ENCODE assay signal across 9 cellular contexts in the genomic region with DNA sequence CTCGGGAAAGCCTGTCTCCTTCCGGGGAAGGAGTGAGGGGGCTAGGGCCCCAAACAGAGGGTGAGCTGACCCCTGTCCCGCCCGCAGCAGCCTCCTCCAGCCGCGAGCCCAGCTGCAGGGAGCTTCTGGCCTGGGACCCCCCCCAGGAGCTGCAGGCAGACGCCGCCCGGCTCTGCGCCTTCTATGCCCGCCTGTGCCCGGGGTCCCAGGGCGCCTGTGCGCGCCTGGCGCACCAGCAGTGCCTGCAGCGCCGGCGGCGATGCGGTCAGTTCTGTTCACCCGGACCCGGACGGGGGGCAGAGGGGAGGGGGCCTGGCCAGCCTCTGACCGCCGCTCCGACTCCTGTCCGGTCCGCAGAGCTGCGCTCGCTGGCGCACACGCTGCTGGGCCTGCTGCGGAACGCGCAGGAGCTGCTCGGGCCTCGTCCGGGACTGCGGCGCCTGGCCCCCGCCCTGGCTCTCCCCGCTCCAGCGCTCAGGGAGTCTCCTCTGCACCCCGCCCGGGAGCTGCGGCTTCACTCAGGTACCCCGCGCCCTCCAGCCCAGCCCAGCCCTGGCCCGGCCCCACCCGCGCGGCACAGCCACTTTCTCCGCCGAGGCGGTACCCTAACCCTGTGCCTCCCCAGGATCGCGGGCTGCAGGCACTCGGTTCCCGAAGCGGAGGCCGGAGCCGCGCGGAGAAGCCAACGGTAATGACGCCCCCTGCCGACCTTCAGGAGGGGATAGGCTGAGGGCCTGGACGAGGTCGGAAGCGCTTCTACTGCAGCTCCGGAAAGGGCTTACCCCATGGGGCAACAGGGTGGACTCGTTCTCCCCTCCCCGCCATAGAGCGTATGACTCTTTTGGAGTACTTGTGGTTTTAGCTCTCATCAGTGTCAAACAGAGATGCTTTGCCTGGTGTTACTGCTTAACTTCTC. TPM values are rescaled to one million over a fixed set of nuclear protein-coding genes. Genes with fewer than 3 reads are reported as not detected.
DNase-seq lines count a peak whose midpoint lies in the region; ATAC-seq and TF ChIP-seq lines count a peak whose summit lies in the region.
"Had no signal": no experiment of that assay in that cellular context is flagged by ENCODE, and none has a peak within 500 bp of the region (broad histone marks: within the 10 kb centered on the region; RNA-seq: fewer than 3 reads in every experiment).

No MANE protein-coding gene starts in this region.

- no peak overlapping the region for H3K27ac ChIP-seq in BLaER1 treated with 17β-estradiol and CSF1 and Interleukin-3, amounts not matched to agents 10 nM and 100 nM
- no peak overlapping the region for H3K27ac ChIP-seq in fibroblast of lung (ENCODE audit: insufficient read depth, low read length)
- no peak overlapping the region for H3K27ac ChIP-seq in osteoblast (ENCODE audit: low read depth, low read length)

- H4K20me1 ChIP-seq in BLaER1 treated with 17β-estradiol and CSF1 and Interleukin-3, amounts not matched to agents 10 nM and 100 nM: peaks cover 0 to 30% (median 15%) of the 10 kb centered on the region in 11 experiments; a peak in 19 of 22 replicates
- H4K20me1 ChIP-seq in fibroblast of lung (ENCODE audit: control insufficient read depth, extremely low read depth, insufficient read depth, low read length) (no peaks in the 10 kb centered on the region), osteoblast (ENCODE audit: insufficient read depth, low read length) (peaks cover 4% of the 10 kb centered on the region)

- no peaks in the 10 kb centered on the region for H3K9me3 ChIP-seq in BLaER1 treated with 17β-estradiol and CSF1 and Interleukin-3, amounts not matched to agents 10 nM and 100 nM (replicated peaks in 1 of 11)
- H3K9me3 ChIP-seq in T-helper 17 cell (ENCODE audit: control insufficient read depth, low read length, poor library complexity, severe bottlenecking) (no peaks in the 10 kb centered on the region), fibroblast of lung (ENCODE audit: control insufficient read depth, insufficient read depth, low read depth, low read length) (no peaks in the 10 kb centered on the region), osteoblast (ENCODE audit: low read depth, low read length) (no peaks in the 10 kb centered on the region)

- TF ChIP-seq CTCF in fibroblast of lung (conservative IDR thresholded peaks at IDR 0.05 in 1 of 2, IDR thresholded peaks at IDR 0.05 in 1 of 2; ENCODE audit: low read depth in 1 of 2, low read length in 2 of 2): no peak
- no peak for TF ChIP-seq CTCF in osteoblast (IDR thresholded peaks at IDR 0.05; ENCODE audit: extremely low read depth, low read depth, low read length)

- H3K27me3 Mint-ChIP-seq in T-helper 17 cell: peaks cover 40% of the 10 kb centered on the region

- no peak overlapping the region for H3K27ac Mint-ChIP-seq in T-helper 17 cell

- H3K36me3 ChIP-seq in BLaER1 treated with 17β-estradiol and CSF1 and Interleukin-3, amounts not matched to agents 10 nM and 100 nM: no peaks in the 10 kb centered on the region
- H3K36me3 ChIP-seq in fibroblast of lung (ENCODE audit: control insufficient read depth, insufficient read depth, low read length): no peaks in the 10 kb centered on the region
- H3K36me3 ChIP-seq in osteoblast (ENCODE audit: insufficient read depth, low read length): no peaks in the 10 kb centered on the region

- peak overlapping the region; percentile 51 to 69 (median 60) for H3K4me3 ChIP-seq in BLaER1 treated with 17β-estradiol and CSF1 and Interleukin-3, amounts not matched to agents 10 nM and 100 nM
- H3K4me3 ChIP-seq in fibroblast of lung (replicated peaks in 1 of 4; ENCODE audit: control extremely low read depth in 1 of 4, insufficient read depth in 1 of 4, low read depth in 3 of 4, low read length in 4 of 4) (peak overlapping the region in 1 of 4 experiments; percentile 2), osteoblast (ENCODE audit: insufficient read depth, low read length) (no peak overlapping the region)

- DNase-seq in HT1080 (ENCODE audit: low read depth) (peak; percentile 35), T-helper 17 cell (no peak), fibroblast of lung (ENCODE audit: low read depth in 2 of 2) (peak; percentile 15 to 28), osteoblast (ENCODE audit: insufficient read length, low spot score, missing footprints) (peak; percentile 92), DMS153 (lab: John Stamatoyannopoulos, UW) (no peak)

- no peaks in the 10 kb centered on the region for H3K79me2 ChIP-seq in fibroblast of lung (ENCODE audit: control insufficient read depth, insufficient read depth, low read length)
- H3K79me2 ChIP-seq in osteoblast (ENCODE audit: insufficient read depth, low read length): no peaks in the 10 kb centered on the region

- peaks cover 33 to 47% (median 38%) of the 10 kb centered on the region in 11 experiments for H3K27me3 ChIP-seq in BLaER1 treated with 17β-estradiol and CSF1 and Interleukin-3, amounts not matched to agents 10 nM and 100 nM
- peaks cover 15% of the 10 kb centered on the region for H3K27me3 ChIP-seq in fibroblast of lung (ENCODE audit: control insufficient read depth, insufficient read depth, low read length)
- H3K27me3 ChIP-seq in osteoblast (ENCODE audit: insufficient read depth, low read length): peaks cover 40% of the 10 kb centered on the region

- peaks cover 9% of the 10 kb centered on the region for H3K4me1 Mint-ChIP-seq in T-helper 17 cell

- ATAC-seq in T-helper 17 cell: peak; percentile 30
- ATAC-seq in GM18868 (IDR thresholded peaks at IDR 0.05; ENCODE audit: unreplicated experiment): no peak
- ATAC-seq in GM18873 (IDR thresholded peaks at IDR 0.05; ENCODE audit: low FRiP score, unreplicated experiment): no peak

- no peak overlapping the region for H2AFZ ChIP-seq in fibroblast of lung (ENCODE audit: low read length)
- H2AFZ ChIP-seq in osteoblast (ENCODE audit: low read length): no peak overlapping the region

- peaks cover 30 to 60% (median 52%) of the 10 kb centered on the region in 10 experiments for H3K4me1 ChIP-seq in BLaER1 treated with 17β-estradiol and CSF1 and Interleukin-3, amounts not matched to agents 10 nM and 100 nM
- H3K4me1 ChIP-seq in fibroblast of lung (ENCODE audit: control insufficient read depth, extremely low read depth, insufficient read depth, low read length) (no peaks in the 10 kb centered on the region), osteoblast (ENCODE audit: insufficient read depth, low read length) (no peaks in the 10 kb centered on the region)

- H3K36me3 Mint-ChIP-seq in T-helper 17 cell (ENCODE audit: low read depth): peaks cover 5% of the 10 kb centered on the region

- peak overlapping the region; percentile 19 to 68 (median 49); a peak in 16 of 22 replicates for H3K9ac ChIP-seq in BLaER1 treated with 17β-estradiol and CSF1 and Interleukin-3, amounts not matched to agents 10 nM and 100 nM
- H3K9ac ChIP-seq in fibroblast of lung (ENCODE audit: insufficient read depth, low read length): no peak overlapping the region

- H3K4me2 ChIP-seq in BLaER1 treated with 17β-estradiol and CSF1 and Interleukin-3, amounts not matched to agents 10 nM and 100 nM: peak overlapping the region; percentile 90 to 100 (median 97)
- peak overlapping the region; percentile 35 for H3K4me2 ChIP-seq in fibroblast of lung (ENCODE audit: extremely low read depth, insufficient read depth, low read length)
- no peak overlapping the region for H3K4me2 ChIP-seq in osteoblast (ENCODE audit: insufficient read depth, low read length)

- H3K4me3 Mint-ChIP-seq in T-helper 17 cell: peak overlapping the region; percentile 39

RNA-seq across cellular contexts. Expression of a gene that starts 2.0 kb away (rescaled TPM):
- total RNA-seq in HT1080 (2014; rRNA removed; shearing (Covaris generic)): not detected in 2 replicates
- polyA plus RNA-seq in HT1080 (2015; cell fraction: cytosol; rRNA removed): not detected in 2 replicates
- not detected in 2 replicates for polyA plus RNA-seq in HT1080 (2015; cell fraction: nucleus; rRNA removed)
- total RNA-seq in T-helper 17 cell: not detected
- not detected in 2 replicates for total RNA-seq in fibroblast of lung
- not detected in 2 replicates for polyA plus RNA-seq in fibroblast of lung
- polyA plus RNA-seq in fibroblast of lung (2012): not detected in 2 replicates
- not detected in 2 replicates for polyA minus RNA-seq in fibroblast of lung (ENCODE audit: low replicate concordance)
- total RNA-seq in osteoblast: not detected in 2 replicates
- total RNA-seq: liver had no signal
- polyA plus RNA-seq: liver had no signal

RNA-seq across cellular contexts. Expression of a gene that starts 3.8 kb away (rescaled TPM):
- total RNA-seq in HT1080 (2014; rRNA removed; shearing (Covaris generic)): not detected in 2 replicates
- polyA plus RNA-seq in HT1080 (2015; cell fraction: cytosol; rRNA removed): not detected in 2 replicates
- not detected in 2 replicates for polyA plus RNA-seq in HT1080 (2015; cell fraction: nucleus; rRNA removed)
- not detected for total RNA-seq in T-helper 17 cell
- total RNA-seq in fibroblast of lung: not detected in 2 replicates
- not detected in 2 replicates for polyA plus RNA-seq in fibroblast of lung
- polyA plus RNA-seq in fibroblast of lung (2012): not detected in 2 replicates
- polyA minus RNA-seq in fibroblast of lung (ENCODE audit: low replicate concordance): not detected in 2 replicates
- not detected in 2 replicates for total RNA-seq in osteoblast
- total RNA-seq: liver had no signal

RNA-seq across cellular contexts. Expression of a gene that starts 15.6 kb away (rescaled TPM):
- not detected in 2 replicates for total RNA-seq in HT1080 (2014; rRNA removed; shearing (Covaris generic))
- not detected in 2 replicates for polyA plus RNA-seq in HT1080 (2015; cell fraction: cytosol; rRNA removed)
- polyA plus RNA-seq in HT1080 (2015; cell fraction: nucleus; rRNA removed): not detected in 2 replicates
- total RNA-seq in T-helper 17 cell (not detected), fibroblast of lung (not detected in 2 replicates), osteoblast (not detected in 2 replicates)
- not detected in 2 replicates for polyA plus RNA-seq in fibroblast of lung
- polyA plus RNA-seq in fibroblast of lung (2012): not detected in 2 replicates
- not detected in 2 replicates for polyA minus RNA-seq in fibroblast of lung (ENCODE audit: low replicate concordance)
- total RNA-seq: liver had no signal
- polyA plus RNA-seq: liver had no signal

RNA-seq across cellular contexts. Expression of a gene that starts 26.4 kb away (rescaled TPM):
- total RNA-seq in HT1080 (2014; rRNA removed; shearing (Covaris generic)): 4.2 and 5.6 TPM in 2 replicates
- 5.6 and 7.3 TPM in 2 replicates for polyA plus RNA-seq in HT1080 (2015; cell fraction: cytosol; rRNA removed)
- 9.3 and 13.8 TPM in 2 replicates for polyA plus RNA-seq in HT1080 (2015; cell fraction: nucleus; rRNA removed)
- total RNA-seq in T-helper 17 cell (10 to 100 TPM; 14.6 to 17.2 TPM), fibroblast of lung (2.1 and 4.0 TPM in 2 replicates), osteoblast (5.8 and 6.8 TPM in 2 replicates)
- 2.5 and 3.0 TPM in 2 replicates for polyA plus RNA-seq in fibroblast of lung
- 1.4 and 2.1 TPM in 2 replicates for polyA plus RNA-seq in fibroblast of lung (2012)
- 0.12 and 1.6 TPM in 2 replicates for polyA minus RNA-seq in fibroblast of lung (ENCODE audit: low replicate concordance)

RNA-seq across cellular contexts. Expression of a gene that starts 26.5 kb away (rescaled TPM):
- total RNA-seq in HT1080 (2014; rRNA removed; shearing (Covaris generic)): 108 and 123 TPM in 2 replicates
- polyA plus RNA-seq in HT1080 (2015; cell fraction: cytosol; rRNA removed): 54.1 and 62.8 TPM in 2 replicates
- 50.3 and 60.9 TPM in 2 replicates for polyA plus RNA-seq in HT1080 (2015; cell fraction: nucleus; rRNA removed)
- total RNA-seq in T-helper 17 cell: 10 to 100 TPM; 52.1 to 58.8 TPM
- total RNA-seq in fibroblast of lung: 94.5 and 101 TPM in 2 replicates
- 75.3 and 77.6 TPM in 2 replicates for polyA plus RNA-seq in fibroblast of lung
- 92.7 and 118 TPM in 2 replicates for polyA plus RNA-seq in fibroblast of lung (2012)
- 31.8 and 54.8 TPM in 2 replicates for polyA minus RNA-seq in fibroblast of lung (ENCODE audit: low replicate concordance)
- total RNA-seq in osteoblast: 70.6 and 83.7 TPM in 2 replicates

Comparison
In these comparisons a context has a peak if more than half of its experiments do, and no peak if none do; other contexts are left out.
1. DNase-seq: peak in HT1080 (single experiment), fibroblast of lung (2 of 2) and osteoblast (single experiment); none in T-helper 17 cell (0 of 3) and DMS153 (single experiment).